1 cellular context compared by ENCODE assay signal in genomic region chr15:78987891-78988360, GRCh38.
TF ChIP-seq lines count a peak whose summit lies in the region.

No MANE protein-coding gene starts in this region.

TF ChIP-seq in endothelial cell of umbilical vein, 7 proteins besides CTCF, POLR2A, EP300 and RAD21:
- TF ChIP-seq JUN (IDR thresholded peaks at IDR 0.05; ENCODE audit: borderline replicate concordance, insufficient read depth, insufficient read length, low read depth) (no peak), POLR2AphosphoS5 (IDR thresholded peaks at IDR 0.05; ENCODE audit: insufficient read depth, low read depth, low read length) (no peak), EZH2 (IDR thresholded peaks at IDR 0.05; ENCODE audit: borderline replicate concordance, low read depth, low read length, severe bottlenecking) (no peak), MYC (IDR thresholded peaks at IDR 0.05; ENCODE audit: low read depth, low read length) (no peak), MAX (IDR thresholded peaks at IDR 0.05; ENCODE audit: insufficient read depth, insufficient read length) (no peak), GATA2 (IDR thresholded peaks at IDR 0.05; ENCODE audit: insufficient read depth, insufficient read length, low read depth, low read length) (no peak), FOS (IDR thresholded peaks at IDR 0.05; ENCODE audit: borderline replicate concordance, insufficient read depth, low read length) (no peak)
